19 cellular contexts compared by ENCODE assay signal in the genomic region with DNA sequence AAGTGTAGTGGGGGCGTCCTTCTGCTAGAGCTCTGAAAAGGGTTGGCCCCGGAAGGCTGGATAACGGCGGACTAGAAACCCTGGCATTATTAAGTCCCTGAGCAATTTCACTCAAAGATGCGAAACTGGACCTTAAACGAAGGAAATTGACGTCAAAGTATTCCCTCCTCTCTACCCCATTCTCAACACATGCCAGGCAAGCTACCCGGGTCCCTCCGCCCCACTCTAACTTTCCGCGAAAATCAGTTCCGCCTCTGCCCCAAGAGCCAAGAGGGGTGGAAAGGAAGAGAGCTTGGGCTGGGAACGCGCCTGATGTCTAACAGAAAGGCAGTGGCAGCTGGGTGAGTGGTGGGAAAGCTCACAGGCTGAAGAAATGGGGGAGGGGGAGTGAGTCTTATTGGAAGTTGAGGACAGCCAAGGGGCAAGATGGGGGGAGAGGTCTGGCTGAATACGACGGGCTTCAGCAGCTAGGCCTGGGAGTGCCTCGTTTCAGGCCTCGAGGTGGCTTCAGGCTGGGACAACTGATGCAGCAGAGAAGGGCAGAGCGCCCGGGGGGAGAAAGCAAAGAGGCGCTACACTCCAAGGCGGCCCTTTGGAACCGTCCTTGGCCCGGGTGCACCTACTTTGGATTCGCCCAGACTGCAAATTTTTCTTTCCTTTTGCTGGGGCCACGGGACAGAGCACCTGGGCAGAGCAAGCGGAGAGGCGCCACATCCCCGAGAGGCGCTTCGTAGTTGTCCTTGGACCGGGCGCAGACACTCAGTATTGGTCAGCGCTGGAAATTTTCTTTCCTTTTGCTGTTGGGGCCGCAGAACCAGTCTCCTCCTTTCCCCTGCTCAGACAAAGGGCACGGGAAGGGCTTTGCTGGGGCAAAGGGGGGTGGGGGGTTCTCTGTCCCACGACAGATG. TPM values are rescaled to one million over a fixed set of nuclear protein-coding genes. Genes with fewer than 3 reads are reported as not detected.
DNase-seq lines count a peak whose midpoint lies in the region; ATAC-seq lines count a peak whose summit lies in the region.
"Had no signal": no experiment of that assay in that cellular context is flagged by ENCODE, and none has a peak within 500 bp of the region (broad histone marks: within the 10 kb centered on the region; RNA-seq: fewer than 3 reads in every experiment).

No MANE protein-coding gene starts in this region.

- H3K27me3 ChIP-seq in iPS-20b (ENCODE audit: insufficient read depth, low read length): peaks cover 100% of the 10 kb centered on the region
- peaks cover 99% of the 10 kb centered on the region for H3K27me3 ChIP-seq in skeletal muscle satellite cell (ENCODE audit: control insufficient read depth, insufficient read depth, low read length)

- ATAC-seq in activated CD8-positive, alpha-beta memory T cell treated with anti-CD3 and anti-CD28 coated beads, Interleukin-2, amount 10 ng/mL, durations not matched to agents 7 days and 5 days: no peak
- ATAC-seq: activated CD4-positive, alpha-beta T cell treated with anti-CD3 and anti-CD28 coated beads for 36 hours; naive thymus-derived CD4-positive, alpha-beta T cell had no signal

- DNase-seq in DMS 273 (lab: John Stamatoyannopoulos, UW; ENCODE audit: unreplicated experiment): peak; percentile 22
- DNase-seq in DMS 273 treated with DMSO at 0.1 percent for 48 hours (lab: John Stamatoyannopoulos, UW): no peak
- DNase-seq in SK-N-MC (ENCODE audit: low read depth, low spot score): no peak
- DNase-seq in GF-D8 (lab: John Stamatoyannopoulos, UW): no peak
- no peak for DNase-seq in NCI-H1930 (lab: John Stamatoyannopoulos, UW)
- no peak for DNase-seq in activated CD8-positive, alpha-beta memory T cell treated with anti-CD3 and anti-CD28 coated beads, Interleukin-2, amount 10 ng/mL, durations not matched to agents 7 days and 5 days
- DNase-seq: 8988T; activated CD4-positive, alpha-beta T cell treated with anti-CD3 and anti-CD28 coated beads for 36 hours; CD4-positive, CD25-positive, alpha-beta regulatory T cell; naive thymus-derived CD4-positive, alpha-beta T cell; NCI-H1694 treated with DMSO at 0.1 percent for 48 hours; substantia nigra had no signal

- peak overlapping the region; percentile 83 for H3K4me3 ChIP-seq in SK-N-MC
- H3K4me3 ChIP-seq in iPS-20b (ENCODE audit: low read length): peak overlapping the region; percentile 67
- H3K4me3 ChIP-seq in skeletal muscle satellite cell (ENCODE audit: low read length): peak overlapping the region; percentile 64

- no peak overlapping the region for H3K4me3 Mint-ChIP-seq in activated CD8-positive, alpha-beta memory T cell treated with anti-CD3 and anti-CD28 coated beads, Interleukin-2, amount 10 ng/mL, durations not matched to agents 7 days and 5 days
- H3K4me3 Mint-ChIP-seq: activated CD4-positive, alpha-beta T cell treated with anti-CD3 and anti-CD28 coated beads for 36 hours; CD4-positive, CD25-positive, alpha-beta regulatory T cell had no signal

- H3K27me3 Mint-ChIP-seq in activated CD8-positive, alpha-beta memory T cell treated with anti-CD3 and anti-CD28 coated beads, Interleukin-2, amount 10 ng/mL, durations not matched to agents 7 days and 5 days: peaks cover 88% of the 10 kb centered on the region

- H3K36me3 ChIP-seq in SK-N-MC (ENCODE audit: insufficient read depth, low read length): peaks cover 63% of the 10 kb centered on the region
- no peaks in the 10 kb centered on the region for H3K36me3 ChIP-seq in iPS-20b (ENCODE audit: insufficient read depth, low read depth, low read length)
- no peaks in the 10 kb centered on the region for H3K36me3 ChIP-seq in skeletal muscle satellite cell (ENCODE audit: insufficient read depth, low read length)

- CTCF ChIA-PET in activated CD8-positive, alpha-beta memory T cell treated with anti-CD3 and anti-CD28 coated beads, Interleukin-2, amount 10 ng/mL, durations not matched to agents 7 days and 5 days (lab: Charles Lee): no interaction called here

- H3K9ac ChIP-seq in SK-N-MC (ENCODE audit: insufficient read length) (peak overlapping the region; percentile 94), iPS-20b (ENCODE audit: low read depth, low read length) (peak overlapping the region; percentile 68; the same call in 1 of the 2 replicates), skeletal muscle satellite cell (ENCODE audit: low read depth, low read length) (no peak overlapping the region)

- H3K27ac Mint-ChIP-seq in activated CD8-positive, alpha-beta memory T cell treated with anti-CD3 and anti-CD28 coated beads, Interleukin-2, amount 10 ng/mL, durations not matched to agents 7 days and 5 days: no peak overlapping the region
- H3K27ac Mint-ChIP-seq: activated CD4-positive, alpha-beta T cell treated with anti-CD3 and anti-CD28 coated beads for 36 hours; CD4-positive, CD25-positive, alpha-beta regulatory T cell had no signal

- no peaks in the 10 kb centered on the region for H3K9me3 Mint-ChIP-seq in activated CD8-positive, alpha-beta memory T cell treated with anti-CD3 and anti-CD28 coated beads, Interleukin-2, amount 10 ng/mL, durations not matched to agents 7 days and 5 days (ENCODE audit: low read depth)

- H3K9me3 ChIP-seq in SK-N-MC (ENCODE audit: low read depth, low read length) (no peaks in the 10 kb centered on the region), iPS-20b (ENCODE audit: insufficient read depth, low read depth, low read length) (no peaks in the 10 kb centered on the region), skeletal muscle satellite cell (replicated peaks; ENCODE audit: low read length) (no peaks in the 10 kb centered on the region)

- H3K4me2 ChIP-seq in skeletal muscle satellite cell (ENCODE audit: low read length): peak overlapping the region; percentile 77

- H3K4me1 ChIP-seq in iPS-20b (ENCODE audit: insufficient read depth, low read length) (peaks cover 23% of the 10 kb centered on the region; the same call in 1 of the 2 replicates), skeletal muscle satellite cell (ENCODE audit: control insufficient read depth, insufficient read depth, low read length) (peaks cover 32% of the 10 kb centered on the region)

- H3K27ac ChIP-seq in SK-N-MC (peak overlapping the region; percentile 93), iPS-20b (ENCODE audit: low read length) (no peak overlapping the region)

- peaks cover 4% of the 10 kb centered on the region for H3K36me3 Mint-ChIP-seq in activated CD8-positive, alpha-beta memory T cell treated with anti-CD3 and anti-CD28 coated beads, Interleukin-2, amount 10 ng/mL, durations not matched to agents 7 days and 5 days

- H3K4me1 Mint-ChIP-seq in activated CD8-positive, alpha-beta memory T cell treated with anti-CD3 and anti-CD28 coated beads, Interleukin-2, amount 10 ng/mL, durations not matched to agents 7 days and 5 days: peaks cover 5% of the 10 kb centered on the region
- H3K4me1 Mint-ChIP-seq: activated CD4-positive, alpha-beta T cell treated with anti-CD3 and anti-CD28 coated beads for 36 hours had no signal

RNA-seq across cellular contexts. Expression of a gene that starts 2.0 kb away (rescaled TPM):
- total RNA-seq in skeletal muscle satellite cell (2012; rRNA removed): not detected in 2 replicates
- not detected for total RNA-seq in activated CD8-positive, alpha-beta memory T cell treated with anti-CD3 and anti-CD28 coated beads, Interleukin-2, amount 10 ng/mL, durations not matched to agents 7 days and 5 days
- total RNA-seq: activated CD4-positive, alpha-beta T cell treated with anti-CD3 and anti-CD28 coated beads for 36 hours; CD4-positive, CD25-positive, alpha-beta regulatory T cell; dermis blood vessel endothelial cell; G401; kidney epithelial cell; LHCN-M2; naive thymus-derived CD4-positive, alpha-beta T cell; T-helper 1 cell treated with Interleukin-12 subunit alpha and Interleukin-12 subunit beta and Interleukin-4 antibody, amounts not matched to agents 30 ng/mL and 1 ng/mL, for 36 hours had no signal
